Comparison of ENCODE assay signal across 12 cellular contexts in genomic region chr5:151130922-151131891, GRCh38. TPM values are rescaled to one million over a fixed set of nuclear protein-coding genes. Genes with fewer than 3 reads are reported as not detected.
DNase-seq lines count a peak whose midpoint lies in the region; ATAC-seq, FAIRE-seq and TF ChIP-seq lines count a peak whose summit lies in the region.
"Had no signal": no experiment of that assay in that cellular context is flagged by ENCODE, and none has a peak within 500 bp of the region (broad histone marks: within the 10 kb centered on the region; RNA-seq: fewer than 3 reads in every experiment).

No MANE protein-coding gene starts in this region.

- no peak overlapping the region for H2AK9ac ChIP-seq in IMR-90 (replicated peaks; ENCODE audit: low read depth, low read length, poor library complexity)

- H4K91ac ChIP-seq in IMR-90 (ENCODE audit: insufficient read depth, low read depth, low read length), result no peak overlapping the region

- H3K23ac ChIP-seq in IMR-90 (ENCODE audit: low read depth, low read length), result no peak overlapping the region

- H3K9me3 ChIP-seq in IMR-90 (ENCODE audit: control insufficient read depth, insufficient read depth, low read length) (no peaks in the 10 kb centered on the region), colonic mucosa (no peaks in the 10 kb centered on the region), pancreas (no peaks in the 10 kb centered on the region), HAP-1 (no peaks in the 10 kb centered on the region)

- no peak overlapping the region for H3K14ac ChIP-seq in IMR-90 (replicated peaks; ENCODE audit: low read depth, low read length)

- H3K27me3 ChIP-seq in IMR-90 (ENCODE audit: control insufficient read depth, insufficient read depth, low read length) (no peaks in the 10 kb centered on the region), colonic mucosa (no peaks in the 10 kb centered on the region), pancreas (no peaks in the 10 kb centered on the region), HAP-1 (ENCODE audit: low read depth) (no peaks in the 10 kb centered on the region)

- no peak overlapping the region for H2BK120ac ChIP-seq in IMR-90 (ENCODE audit: low read depth, low read length)

- peaks cover 18 to 48% of the 10 kb centered on the region in 2 experiments for H3K79me1 ChIP-seq in IMR-90 (ENCODE audit: low read depth in 1 of 2, low read length in 2 of 2)

- H2AFZ ChIP-seq in IMR-90 (replicated peaks; ENCODE audit: low read length, poor library complexity), result no peak overlapping the region

- H3K27ac ChIP-seq in IMR-90 (ENCODE audit: insufficient read depth, low read length), result no peak overlapping the region
- no peak overlapping the region for H3K27ac ChIP-seq in colonic mucosa
- peak overlapping the region; percentile 7 to 75 (median 54) for H3K27ac ChIP-seq in pancreas
- H3K27ac ChIP-seq: SK-N-MC had no signal

- no TSS peak for BruUV-seq in IMR-90 (replicated peaks; lab: Mats Ljungman, UMichigan)

- ATAC-seq in IMR-90 (ENCODE audit: low read depth) (no peak; the same call in 1 of the 2 replicates), pancreas (peak; percentile 74 to 89 (median 80))

- CTCF ChIA-PET in IMR-90 (lab: Yijun Ruan, JAX), result no interaction called here

- no peak overlapping the region for H3K9ac ChIP-seq in IMR-90 (ENCODE audit: low read depth, low read length)
- H3K9ac ChIP-seq in colonic mucosa (ENCODE audit: low read depth in 2 of 2, low read length in 2 of 2), result no peak overlapping the region

- H2BK5ac ChIP-seq in IMR-90 (ENCODE audit: low read depth, low read length, poor library complexity, severe bottlenecking), result no peak overlapping the region

- H3K4me3 ChIP-seq in IMR-90 (ENCODE audit: insufficient read depth, low read depth, low read length) (no peak overlapping the region), colonic mucosa (no peak overlapping the region), pancreas (no peak overlapping the region), HAP-1 (no peak overlapping the region)
- H3K4me3 ChIP-seq: SK-N-MC had no signal

- in situ Hi-C loops in IMR-90 (cut with MboI; ENCODE audit: low sequenced_read_pairs) (no loop called here), HAP-1 (cut with MboI; ENCODE audit: low sequenced_read_pairs) (no loop called here)

- POLR2A ChIA-PET in IMR-90 (lab: Charles Lee; ENCODE audit: unreplicated experiment), result no interaction called here

- H3K4me1 ChIP-seq in IMR-90 (ENCODE audit: control insufficient read depth, insufficient read depth, low read length), result no peaks in the 10 kb centered on the region
- H3K4me1 ChIP-seq in colonic mucosa, result no peaks in the 10 kb centered on the region
- no peaks in the 10 kb centered on the region for H3K4me1 ChIP-seq in pancreas
- H3K4me1 ChIP-seq in HAP-1, result no peaks in the 10 kb centered on the region

- H4K20me1 ChIP-seq in IMR-90 (ENCODE audit: insufficient read depth, low read length), result peaks cover 18% of the 10 kb centered on the region

- no peak overlapping the region for H3K4me2 ChIP-seq in IMR-90 (ENCODE audit: low read depth, low read length)

- H3K56ac ChIP-seq in IMR-90 (ENCODE audit: extremely low read depth, insufficient read depth, low read length), result no peak overlapping the region

- H2AK5ac ChIP-seq in IMR-90 (ENCODE audit: low read depth, low read length), result no peak overlapping the region

- no peaks in the 10 kb centered on the region; the same call in 1 of the 2 replicates for H3K9me1 ChIP-seq in IMR-90 (ENCODE audit: insufficient read depth, low read length)

- intact Hi-C loops in IMR-90 (cut with micrococcal nuclease) (no loop called here), colonic mucosa (cut with DNase I) (no loop called here), pancreas (cut with DNase I) (no loop called here)

- 100% methylated on average over 2 of the region's 13 CpGs; no CpG with 5 or more reads in 1 of the 2 experiments for WGBS in IMR-90 (ENCODE audit: extremely low coverage in 2 of 2, insufficient read length in 1 of 2), 2 experiments
- 72 to 74% methylated on average over 13 of the region's 13 CpGs for WGBS in pancreas, 2 donors

- H4K5ac ChIP-seq in IMR-90 (ENCODE audit: low read depth, low read length), result no peak overlapping the region

- TF ChIP-seq CTCF in IMR-90 (conservative IDR thresholded peaks at IDR 0.05; ENCODE audit: low read depth, low read length) (no peak), colonic mucosa (IDR thresholded peaks at IDR 0.05) (no peak), pancreas (IDR thresholded peaks at IDR 0.05) (no peak)

- TF ChIP-seq POLR2A in IMR-90 (IDR thresholded peaks at IDR 0.05; ENCODE audit: low read depth, low read length), result no peak

- dilution Hi-C loops in IMR-90 (cut with HindIII; ENCODE audit: low sequenced_read_pairs, unreplicated experiment), result no loop called here

- DNase-seq in COLO829 (ENCODE audit: low spot score), result peak; percentile 7
- DNase-seq in IMR-90, result peak; percentile 32
- DNase-seq in colonic mucosa, result peak; percentile 51
- peak in 4 of 6 donors; percentile 55 to 74 (median 58) for DNase-seq in pancreas
- DNase-seq in NCI-H1048 (lab: John Stamatoyannopoulos, UW), result no peak
- no peak for DNase-seq in GM19239 (ENCODE audit: insufficient read length, low spot score)
- DNase-seq in HAP-1 (ENCODE audit: low spot score in 2 of 2), result no peak
- DNase-seq: DMS153; NCI-H524 treated with DMSO at 0.1 percent for 48 hours; stimulated activated CD4-positive, alpha-beta T cell treated with anti-CD3 and anti-CD28 coated beads, Interleukin-12 subunit alpha, Interleukin-12 subunit beta, amount 100 ng/mL, for 4 hours; stimulated activated CD8-positive, alpha-beta memory T cell treated with anti-CD3 and anti-CD28 coated beads, Interleukin-4, amount 100 ng/mL, for 48 hours had no signal

- H2BK15ac ChIP-seq in IMR-90 (ENCODE audit: low read depth, low read length), result no peak overlapping the region

- no peak overlapping the region for H4K8ac ChIP-seq in IMR-90 (ENCODE audit: low read depth in 2 of 2, low read length in 2 of 2)

- no peak for TF ChIP-seq RAD21 in IMR-90 (IDR thresholded peaks at IDR 0.05; ENCODE audit: low read length)

- FAIRE-seq in pancreas (lab: Jason Lieb, UNC) (no peak), GM19239 (lab: Jason Lieb, UNC) (no peak)

- H3K36me3 ChIP-seq in IMR-90 (ENCODE audit: control insufficient read depth, insufficient read depth, low read length), result peaks cover 83% of the 10 kb centered on the region
- H3K36me3 ChIP-seq in colonic mucosa, result no peaks in the 10 kb centered on the region
- H3K36me3 ChIP-seq in pancreas, result peaks cover 0 to 12% (median 0%) of the 10 kb centered on the region in 3 donors
- H3K36me3 ChIP-seq in HAP-1 (replicated peaks), result peaks cover 69% of the 10 kb centered on the region

- H3K4ac ChIP-seq in IMR-90 (ENCODE audit: low read depth, low read length), result no peak overlapping the region

- H3K18ac ChIP-seq in IMR-90 (ENCODE audit: low read depth, low read length), result no peak overlapping the region

- H2BK20ac ChIP-seq in IMR-90 (ENCODE audit: low read depth, low read length), result no peak overlapping the region

TF ChIP-seq in IMR-90, 13 proteins besides CTCF, POLR2A, EP300 and RAD21:
- no peak for TF ChIP-seq MAZ (IDR thresholded peaks at IDR 0.05; ENCODE audit: borderline replicate concordance, low read depth, low read length)
- no peak for TF ChIP-seq CHD1 (IDR thresholded peaks at IDR 0.05; ENCODE audit: low read depth, low read length)

RNA-seq across cellular contexts. Expression of gene ANXA6, which starts 26.4 kb away (rescaled TPM):
- total RNA-seq in IMR-90 (2012; rRNA removed) (610 and 633 TPM in 2 replicates), colonic mucosa (10 to 100 TPM; 21.2 to 39.8 TPM), pancreas (10 to 100 TPM; 39.6 to 70.8 (median 48.7) TPM)
- polyA plus RNA-seq in IMR-90 (2012; rRNA removed) (346 and 355 TPM in 2 replicates), pancreas (10 to 100 TPM; 37.0 to 64.2 TPM)
- polyA plus RNA-seq in IMR-90 (2012; cell fraction: cytosol; rRNA removed), result 237 and 242 TPM in 2 replicates
- polyA plus RNA-seq in IMR-90 (2012; cell fraction: nucleus; rRNA removed; ENCODE audit: low replicate concordance), result 152 and 159 TPM in 2 replicates

RNA-seq across cellular contexts. Expression of gene TNIP1, which starts 50.4 kb away (rescaled TPM):
- total RNA-seq in IMR-90 (2012; rRNA removed), result 88.0 and 92.8 TPM in 2 replicates
- 63.8 and 67.1 TPM in 2 replicates for polyA plus RNA-seq in IMR-90 (2012; rRNA removed)
- polyA plus RNA-seq in IMR-90 (2012; cell fraction: cytosol; rRNA removed), result 62.2 and 66.5 TPM in 2 replicates
- polyA plus RNA-seq in IMR-90 (2012; cell fraction: nucleus; rRNA removed; ENCODE audit: low replicate concordance), result 59.0 and 59.6 TPM in 2 replicates
- 100 to 1,000 TPM; 153 to 220 TPM for total RNA-seq in colonic mucosa
- 100 to 1,000 TPM in 1 of 6 donors, 10 to 100 TPM in 5; 66.3 to 118 (median 71.0) TPM for total RNA-seq in pancreas
- polyA plus RNA-seq in pancreas, result 10 to 100 TPM; 36.4 to 54.7 TPM

Comparison
In these comparisons a context has a peak if more than half of its experiments do, and no peak if none do; other contexts are left out.
1. DNase-seq: peak in COLO829 (single experiment), IMR-90 (single experiment), colonic mucosa (single experiment) and pancreas (4 of 6); none in NCI-H1048 (single experiment), GM19239 (single experiment) and HAP-1 (0 of 2).
2. H3K27ac ChIP-seq: peak in pancreas (4 of 4); none in IMR-90 (single experiment) and colonic mucosa (single experiment).